Comparison of ENCODE assay signal across 9 cellular contexts in the genomic region with DNA sequence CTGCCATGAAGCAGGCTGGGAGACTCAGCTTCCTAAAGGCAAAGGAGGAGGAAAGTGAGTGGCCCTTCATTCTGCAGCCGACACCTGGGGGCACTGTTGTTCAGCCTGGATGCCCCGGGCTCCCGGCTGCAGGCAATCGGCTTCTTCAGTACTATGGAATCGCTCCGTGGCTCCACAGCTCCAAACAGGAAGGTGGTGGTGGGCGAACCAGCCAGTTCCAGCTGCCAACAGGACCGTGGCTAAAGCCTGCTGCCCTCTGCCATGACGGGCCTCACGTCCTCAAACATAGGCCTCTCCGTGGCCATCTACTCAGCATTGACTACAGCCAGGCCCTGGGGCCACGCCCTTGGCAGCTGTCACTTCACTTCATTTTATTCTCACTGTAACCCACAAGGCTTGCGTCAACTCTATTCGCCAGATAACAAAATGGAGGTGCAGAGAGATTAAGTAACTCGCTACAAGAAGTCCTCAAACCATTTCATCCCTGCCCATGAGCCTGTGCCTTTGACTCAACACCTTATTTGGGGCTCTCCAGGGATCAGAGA. TPM values are rescaled to one million over a fixed set of nuclear protein-coding genes. Genes with fewer than 3 reads are reported as not detected.
DNase-seq lines count a peak whose midpoint lies in the region; ATAC-seq, FAIRE-seq and TF ChIP-seq lines count a peak whose summit lies in the region.
"Had no signal": no experiment of that assay in that cellular context is flagged by ENCODE, and none has a peak within 500 bp of the region (broad histone marks: within the 10 kb centered on the region; RNA-seq: fewer than 3 reads in every experiment).

No MANE protein-coding gene starts in this region.

- POLR2A ChIA-PET in PC-3 (lab: Charles Lee; ENCODE audit: unreplicated experiment) = interaction anchor here (0.5 kb wide), 1 partner anchor 104 kb away, joined by 5 read pairs; no protein-coding TSS in a partner anchor

- CTCF ChIA-PET in PC-3 (lab: Charles Lee) = interaction anchor here (0.5 to 1.2 kb wide), 2 partner anchors 14 to 125 kb away, joined by 3 read pairs; no protein-coding TSS in a partner anchor

- TF ChIP-seq CTCF in PC-3 (conservative IDR thresholded peaks at IDR 0.05; ENCODE audit: low read depth, low read length) (peak; percentile 75), foreskin keratinocyte (conservative IDR thresholded peaks at IDR 0.05) (peak; percentile 79), psoas muscle (IDR thresholded peaks at IDR 0.05) (peak; percentile 31)

- H3K27ac ChIP-seq in PC-3 (ENCODE audit: low read length) = no peak overlapping the region
- H3K27ac ChIP-seq in foreskin keratinocyte = no peak overlapping the region
- H3K27ac ChIP-seq in psoas muscle = no peak overlapping the region
- H3K27ac ChIP-seq: thoracic aorta had no signal

- no peak overlapping the region for H3K9ac ChIP-seq in PC-3 (ENCODE audit: low read length)

- H3K27me3 ChIP-seq in PC-3 (ENCODE audit: low read length) = no peaks in the 10 kb centered on the region
- H3K27me3 ChIP-seq in foreskin keratinocyte = peaks cover 35% of the 10 kb centered on the region
- H3K27me3 ChIP-seq in psoas muscle (ENCODE audit: insufficient read depth in 3 of 3, low read length in 2 of 3) = peaks cover 2 to 44% (median 11%) of the 10 kb centered on the region in 3 donors

- H3K9me3 ChIP-seq in PC-3 (ENCODE audit: low read length) (no peaks in the 10 kb centered on the region), psoas muscle (peaks cover 5% of the 10 kb centered on the region)

- ATAC-seq in Right ventricle myocardium superior (ENCODE audit: poor library complexity) (peak; percentile 74), PC-3 (peak; percentile 83), foreskin keratinocyte (peak; percentile 43), psoas muscle (peak in 1 of 4 donors; percentile 54)

- 20 to 26% (median 23%) methylated on average over 15 of the region's 15 CpGs for WGBS in psoas muscle, 3 donors

- H3K36me3 ChIP-seq in PC-3 (ENCODE audit: low read depth, low read length) (no peaks in the 10 kb centered on the region; the same call in 1 of the 2 replicates), psoas muscle (ENCODE audit: insufficient read depth in 1 of 2, low read depth in 1 of 2) (no peaks in the 10 kb centered on the region)
- H3K36me3 ChIP-seq: thoracic aorta had no signal

- no TSS peak for BruUV-seq in PC-3 (replicated peaks; lab: Mats Ljungman, UMichigan)

- H3K79me2 ChIP-seq in PC-3 (ENCODE audit: low read length) = no peaks in the 10 kb centered on the region

- no peaks in the 10 kb centered on the region for H3K9me2 ChIP-seq in PC-3 (replicated peaks; ENCODE audit: low read length)

- intact Hi-C loops in Right ventricle myocardium superior (cut with DNase I) = no loop called here
- intact Hi-C loops in cardiac septum (cut with DNase I) = loop anchor here (5.0 kb wide), 1 partner anchor 266 kb away; no protein-coding TSS in a partner anchor
- intact Hi-C loops in PC-3 (cut with micrococcal nuclease) = loop anchor here (1.0 to 5.0 kb wide), 2 partner anchors 266 to 333 kb away; no protein-coding TSS in a partner anchor
- intact Hi-C loops in psoas muscle (cut with DNase I) = no loop called here

- H3F3A ChIP-seq in PC-3 (ENCODE audit: low read length, unreplicated experiment) = no peaks in the 10 kb centered on the region

- H2AFZ ChIP-seq in PC-3 (ENCODE audit: low read length) = peak overlapping the region; percentile 81

- FAIRE-seq in HTR-8/SVneo (lab: Jason Lieb, UNC) = peak; percentile 28

- H4K20me1 ChIP-seq in PC-3 (ENCODE audit: low read length) = no peaks in the 10 kb centered on the region

- DNase-seq in Right ventricle myocardium superior (peak; percentile 50), cardiac septum (ENCODE audit: low spot score) (no peak), HTR-8/SVneo (ENCODE audit: insufficient read length, low spot score) (peak; percentile 71), PC-3 (peak; percentile 69), foreskin keratinocyte (peak in 1 of 2 donors; percentile 44), psoas muscle (peak in 1 of 2 donors; percentile 53), cerebellum (ENCODE audit: low spot score) (no peak)
- DNase-seq in activated T-cell treated with anti-CD3 and anti-CD28 coated beads, Interleukin-2, amount 50 U/mL, for 1 hour = peak; percentile 70

- H3K4me3 ChIP-seq in PC-3 (ENCODE audit: low read length) (peak overlapping the region; percentile 56), psoas muscle (no peak overlapping the region)
- H3K4me3 ChIP-seq: thoracic aorta had no signal

- H3K4me1 ChIP-seq in PC-3 (ENCODE audit: insufficient read depth, low read length) = peaks cover 13% of the 10 kb centered on the region
- H3K4me1 ChIP-seq in foreskin keratinocyte = no peaks in the 10 kb centered on the region
- no peaks in the 10 kb centered on the region for H3K4me1 ChIP-seq in psoas muscle

- H3K4me2 ChIP-seq in PC-3 (ENCODE audit: low read length) = peak overlapping the region; percentile 85

RNA-seq across cellular contexts. Expression of a gene that starts 38.1 kb away (rescaled TPM):
- total RNA-seq in Right ventricle myocardium superior (not detected), cardiac septum (not detected), PC-3 (2014; rRNA removed) (0.52 TPM in 1 of 2 replicates, not detected in the other), foreskin keratinocyte (under 0.01 and 0.03 TPM in 2 replicates), psoas muscle (under 1 TPM in 2 of 4 donors, not detected in 2; 0.09 to 0.50 TPM), cerebellum (0.64 TPM)
- polyA plus RNA-seq in foreskin keratinocyte (not detected in 2 replicates), psoas muscle (under 1 TPM in 2 of 3 donors, not detected in 1; under 0.01 to 0.03 TPM)

Comparison
In these comparisons a context has a peak if more than half of its experiments do, and no peak if none do; other contexts are left out.
1. DNase-seq: peak in Right ventricle myocardium superior (single experiment), HTR-8/SVneo (single experiment), PC-3 (single experiment) and activated T-cell treated with anti-CD3 and anti-CD28 coated beads, Interleukin-2, amount 50 U/mL, for 1 hour (single experiment); none in cardiac septum (single experiment) and cerebellum (single experiment).
2. intact Hi-C loops: an anchor here in cardiac septum (5.0 kb wide) and PC-3 (1.0 to 5.0 kb wide); none called in Right ventricle myocardium superior and psoas muscle.
3. Peak in every context shown above with its lines, with median percentiles within 50 percentile points of each other: CTCF ChIP-seq.